15 cellular contexts compared by ENCODE assay signal in genomic region chr10:31036209-31036608, GRCh38. TPM values are rescaled to one million over a fixed set of nuclear protein-coding genes. Genes with fewer than 3 reads are reported as not detected.
DNase-seq lines count a peak whose midpoint lies in the region; ATAC-seq and TF ChIP-seq lines count a peak whose summit lies in the region.
"Had no signal": no experiment of that assay in that cellular context is flagged by ENCODE, and none has a peak within 500 bp of the region (broad histone marks: within the 10 kb centered on the region; RNA-seq: fewer than 3 reads in every experiment).

No MANE protein-coding gene starts in this region.

- POLR2A ChIA-PET in OCI-LY7 (lab: Charles Lee), result interaction anchor here (0.6 kb wide), 1 partner anchor 566 kb away, joined by 4 read pairs; no protein-coding TSS in a partner anchor

- peak; percentile 51 for DNase-seq in activated CD4-positive, alpha-beta T cell treated with anti-CD3 and anti-CD28 coated beads, Interleukin-2, amount 10 ng/mL, durations not matched to agents 24 days and 14 days
- no peak for DNase-seq in activated CD4-positive, alpha-beta T cell treated with anti-CD3 and anti-CD28 coated beads, Interleukin-2, amount 50 U/mL, for 48 hours
- DNase-seq in OCI-LY7 (ENCODE audit: low spot score), result no peak
- peak; percentile 43 for DNase-seq in fibroblast of villous mesenchyme (ENCODE audit: low read depth)
- no peak for DNase-seq in thoracic aorta (ENCODE audit: low spot score)
- no peak for DNase-seq in T-helper 2 cell
- DNase-seq in right atrium auricular region (ENCODE audit: low spot score), result no peak
- DNase-seq: hypothalamus; mucosa of descending colon; stimulated activated CD4-positive, alpha-beta T cell treated with anti-CD3 and anti-CD28 coated beads, Interleukin-2, amount 100 ng/mL, for 48 hours; T-helper 1 cell had no signal

- H3K9me3 ChIP-seq in OCI-LY7 (ENCODE audit: low read length) (no peaks in the 10 kb centered on the region), thoracic aorta (no peaks in the 10 kb centered on the region), right atrium auricular region (no peaks in the 10 kb centered on the region)
- H3K9me3 ChIP-seq: mucosa of descending colon had no signal

- H3K36me3 Mint-ChIP-seq in activated CD4-positive, alpha-beta T cell treated with anti-CD3 and anti-CD28 coated beads, Interleukin-2, amount 10 ng/mL, durations not matched to agents 24 days and 14 days (ENCODE audit: low read depth), result no peaks in the 10 kb centered on the region
- H3K36me3 Mint-ChIP-seq: stimulated activated memory B cell treated with anti-CD40 and anti-IgM and Interleukin-4, amounts not matched to agents 10 μg/mL and 1 μg/mL and 100 μg/mL, for 72 hours had no signal

- H3K27me3 ChIP-seq in thoracic aorta (replicated peaks; ENCODE audit: insufficient read depth), result no peaks in the 10 kb centered on the region
- H3K27me3 ChIP-seq in right atrium auricular region, result no peaks in the 10 kb centered on the region
- H3K27me3 ChIP-seq: cardiac muscle cell had no signal

- H3K4me1 ChIP-seq in OCI-LY7 (ENCODE audit: insufficient read depth, low read length, poor library complexity, severe bottlenecking) (peaks cover 4% of the 10 kb centered on the region), thoracic aorta (ENCODE audit: control insufficient read depth in 1 of 2, low read depth in 2 of 2) (peaks cover 17 to 27% of the 10 kb centered on the region in 2 donors), right atrium auricular region (peaks cover 0 to 15% of the 10 kb centered on the region in 2 donors)

- H3K4me3 ChIP-seq in OCI-LY7 (ENCODE audit: low read depth, low read length, poor library complexity, severe bottlenecking) (no peak overlapping the region), fibroblast of villous mesenchyme (ENCODE audit: low read depth, low read length) (no peak overlapping the region), thoracic aorta (no peak overlapping the region), right atrium auricular region (no peak overlapping the region)
- H3K4me3 ChIP-seq: cardiac muscle cell, GM12878, mucosa of descending colon had no signal

- H3K27ac ChIP-seq in OCI-LY7 (ENCODE audit: low read depth, low read length, poor library complexity, severe bottlenecking) (no peak overlapping the region), thoracic aorta (peak overlapping the region; percentile 52 to 84), right atrium auricular region (no peak overlapping the region)
- H3K27ac ChIP-seq: cardiac muscle cell had no signal

- no peaks in the 10 kb centered on the region for H3K79me2 ChIP-seq in OCI-LY7 (ENCODE audit: insufficient read depth, low read depth, low read length)

- intact Hi-C loops in activated CD4-positive, alpha-beta T cell treated with anti-CD3 and anti-CD28 coated beads, Interleukin-2, amount 10 ng/mL, durations not matched to agents 24 days and 14 days (cut with micrococcal nuclease), result loop anchor here (10.0 kb wide), 1 partner anchor 769 kb away; no protein-coding TSS in a partner anchor
- intact Hi-C loops in OCI-LY7 (cut with micrococcal nuclease; ENCODE audit: unreplicated experiment), result no loop called here

- CTCF ChIA-PET in OCI-LY7 (lab: Charles Lee; ENCODE audit: unreplicated experiment), result no interaction called here

- H4K20me1 ChIP-seq in OCI-LY7 (ENCODE audit: insufficient read depth, low read length), result no peaks in the 10 kb centered on the region

- TF ChIP-seq CTCF in OCI-LY7 (conservative IDR thresholded peaks at IDR 0.05; ENCODE audit: low read length) (no peak), fibroblast of villous mesenchyme (IDR thresholded peaks at IDR 0.05; ENCODE audit: insufficient read depth, low read depth, low read length) (no peak), thoracic aorta (IDR thresholded peaks at IDR 0.05) (no peak), right atrium auricular region (IDR thresholded peaks at IDR 0.05) (no peak)

- no TSS peak for BruUV-seq in OCI-LY7 (replicated peaks; lab: Mats Ljungman, UMichigan)

- H3K4me3 Mint-ChIP-seq in activated CD4-positive, alpha-beta T cell treated with anti-CD3 and anti-CD28 coated beads, Interleukin-2, amount 10 ng/mL, durations not matched to agents 24 days and 14 days, result no peak overlapping the region
- H3K4me3 Mint-ChIP-seq: stimulated activated memory B cell treated with anti-CD40 and anti-IgM and Interleukin-4, amounts not matched to agents 10 μg/mL and 1 μg/mL and 100 μg/mL, for 72 hours had no signal

- no peak overlapping the region for H3K4me2 ChIP-seq in OCI-LY7 (ENCODE audit: low read length)

- no peak overlapping the region for H3K27ac Mint-ChIP-seq in activated CD4-positive, alpha-beta T cell treated with anti-CD3 and anti-CD28 coated beads, Interleukin-2, amount 10 ng/mL, durations not matched to agents 24 days and 14 days
- H3K27ac Mint-ChIP-seq: stimulated activated memory B cell treated with anti-CD40 and anti-IgM and Interleukin-4, amounts not matched to agents 10 μg/mL and 1 μg/mL and 100 μg/mL, for 72 hours had no signal

- H3K9me3 Mint-ChIP-seq in activated CD4-positive, alpha-beta T cell treated with anti-CD3 and anti-CD28 coated beads, Interleukin-2, amount 10 ng/mL, durations not matched to agents 24 days and 14 days, result no peaks in the 10 kb centered on the region
- H3K9me3 Mint-ChIP-seq: stimulated activated memory B cell treated with anti-CD40 and anti-IgM and Interleukin-4, amounts not matched to agents 10 μg/mL and 1 μg/mL and 100 μg/mL, for 72 hours had no signal

- peaks cover 4% of the 10 kb centered on the region for H3K4me1 Mint-ChIP-seq in activated CD4-positive, alpha-beta T cell treated with anti-CD3 and anti-CD28 coated beads, Interleukin-2, amount 10 ng/mL, durations not matched to agents 24 days and 14 days

- H3K27me3 Mint-ChIP-seq in activated CD4-positive, alpha-beta T cell treated with anti-CD3 and anti-CD28 coated beads, Interleukin-2, amount 10 ng/mL, durations not matched to agents 24 days and 14 days, result no peaks in the 10 kb centered on the region
- H3K27me3 Mint-ChIP-seq: stimulated activated memory B cell treated with anti-CD40 and anti-IgM and Interleukin-4, amounts not matched to agents 10 μg/mL and 1 μg/mL and 100 μg/mL, for 72 hours had no signal

- H3K36me3 ChIP-seq in OCI-LY7 (ENCODE audit: insufficient read depth, low read length) (no peaks in the 10 kb centered on the region), thoracic aorta (no peaks in the 10 kb centered on the region), right atrium auricular region (no peaks in the 10 kb centered on the region)
- H3K36me3 ChIP-seq: cardiac muscle cell had no signal

- ATAC-seq in thoracic aorta (ENCODE audit: insufficient number of reproducible peaks, low FRiP score, low read depth) (no peak), HG03095 (IDR thresholded peaks at IDR 0.05; ENCODE audit: unreplicated experiment) (no peak)
- ATAC-seq: GM12878; mucosa of descending colon; stimulated activated memory B cell treated with anti-CD40 and anti-IgM and Interleukin-4, amounts not matched to agents 10 μg/mL and 1 μg/mL and 100 μg/mL, for 72 hours had no signal

- H2AFZ ChIP-seq in OCI-LY7 (ENCODE audit: low read length), result 0 out of 2 replicates have a peak overlapping the region, but pooled peaks have one; percentile 21

- H3K9me2 ChIP-seq in OCI-LY7 (ENCODE audit: insufficient read depth, low read length), result no peaks in the 10 kb centered on the region

RNA-seq across cellular contexts. Expression of gene ZNF438, which starts 4.5 kb away (rescaled TPM):
- 2.4 and 3.2 TPM in 2 replicates for total RNA-seq in activated CD4-positive, alpha-beta T cell treated with anti-CD3 and anti-CD28 coated beads, Interleukin-2, amount 10 ng/mL, durations not matched to agents 24 days and 14 days
- total RNA-seq in OCI-LY7 (2014; rRNA removed; shearing (Covaris generic)), result 1.3 and 2.0 TPM in 2 replicates
- total RNA-seq in OCI-LY7 (2022) (2.1 and 2.5 TPM in 2 replicates), fibroblast of villous mesenchyme (2.9 and 4.7 TPM in 2 replicates), thoracic aorta (10 to 100 TPM; 10.6 to 14.5 TPM), right atrium auricular region (10 to 100 TPM; 13.4 to 14.5 TPM)

Comparison
In these comparisons a context has a peak if more than half of its experiments do, and no peak if none do; other contexts are left out.
1. DNase-seq: peak in activated CD4-positive, alpha-beta T cell treated with anti-CD3 and anti-CD28 coated beads, Interleukin-2, amount 10 ng/mL, durations not matched to agents 24 days and 14 days (single experiment) and fibroblast of villous mesenchyme (single experiment); none in activated CD4-positive, alpha-beta T cell treated with anti-CD3 and anti-CD28 coated beads, Interleukin-2, amount 50 U/mL, for 48 hours (0 of 2), OCI-LY7 (single experiment), thoracic aorta (single experiment), T-helper 2 cell (0 of 5) and right atrium auricular region (single experiment).
2. H3K27ac ChIP-seq: peak in thoracic aorta (2 of 2); none in OCI-LY7 (single experiment) and right atrium auricular region (0 of 2).